In genomic region chr11:28017816-28018215, GRCh38 we compare ENCODE assay signal across 24 cellular contexts.
DNase-seq lines count a peak whose midpoint lies in the region; ATAC-seq, FAIRE-seq and TF ChIP-seq lines count a peak whose summit lies in the region.
"Had no signal": no experiment of that assay in that cellular context is flagged by ENCODE, and none has a peak within 500 bp of the region (broad histone marks: within the 10 kb centered on the region; RNA-seq: fewer than 3 reads in every experiment).

No MANE protein-coding gene starts in this region.

- no peaks in the 10 kb centered on the region for H3K79me1 ChIP-seq in mesenchymal stem cell (replicated peaks; ENCODE audit: low read length, poor library complexity, severe bottlenecking)

- POLR2A ChIA-PET in BJ (lab: Charles Lee) = no interaction called here

- no peak overlapping the region for H2BK5ac ChIP-seq in mesenchymal stem cell (ENCODE audit: low read depth, low read length, poor library complexity, severe bottlenecking)

- 75% methylated on average over 1 of the region's 2 CpGs for WGBS in mesenchymal stem cell

- H2BK120ac ChIP-seq in mesenchymal stem cell (ENCODE audit: low read depth, low read length) = no peak overlapping the region

- H3K4me1 ChIP-seq in mesenchymal stem cell (ENCODE audit: control insufficient read depth, insufficient read depth, low read depth, low read length) = no peaks in the 10 kb centered on the region
- H3K4me1 ChIP-seq: transverse colon had no signal

- H3K14ac ChIP-seq in mesenchymal stem cell (ENCODE audit: low read length in 2 of 2) = no peak overlapping the region

- ATAC-seq in HG03108 (IDR thresholded peaks at IDR 0.05; ENCODE audit: unreplicated experiment) = no peak
- ATAC-seq: left colon, mucosa of descending colon, Right ventricle myocardium inferior, T-cell had no signal

- TF ChIP-seq CTCF in BJ (IDR thresholded peaks at IDR 0.05; ENCODE audit: insufficient read depth, low read depth, low read length) = no peak

- H2AK5ac ChIP-seq in mesenchymal stem cell (ENCODE audit: low read length, severe bottlenecking) = no peak overlapping the region

- no peak overlapping the region for H3K27ac ChIP-seq in mesenchymal stem cell (ENCODE audit: low read length, poor library complexity, severe bottlenecking)
- H3K27ac ChIP-seq: coronary artery, transverse colon, WERI-Rb-1 had no signal

- H3K23ac ChIP-seq in mesenchymal stem cell (ENCODE audit: low read length in 2 of 2) = no peak overlapping the region

- no peaks in the 10 kb centered on the region for H3K27me3 ChIP-seq in BJ (ENCODE audit: control insufficient read depth, insufficient read depth, low read length)
- no peaks in the 10 kb centered on the region for H3K27me3 ChIP-seq in mesenchymal stem cell (ENCODE audit: control insufficient read depth in 1 of 2, insufficient read depth in 1 of 2, low read length in 2 of 2)
- H3K27me3 ChIP-seq: transverse colon had no signal

- peak; percentile 31 for FAIRE-seq in HTR-8/SVneo (lab: Jason Lieb, UNC)

- H2BK15ac ChIP-seq in mesenchymal stem cell (ENCODE audit: low read depth, poor library complexity, severe bottlenecking) = no peak overlapping the region

- H2AFZ ChIP-seq in mesenchymal stem cell (ENCODE audit: low read depth, low read length) = no peak overlapping the region

- no peaks in the 10 kb centered on the region for H3K9me3 ChIP-seq in mesenchymal stem cell (ENCODE audit: control insufficient read depth, low read length)
- H3K9me3 ChIP-seq: mucosa of descending colon, transverse colon had no signal

- H3K18ac ChIP-seq in mesenchymal stem cell (ENCODE audit: low read depth in 1 of 2, low read length in 2 of 2) = no peak overlapping the region

- CTCF ChIA-PET in BJ (lab: Yijun Ruan, JAX) = interaction anchor here (0.7 kb wide), 1 partner anchor 301 kb away, joined by 3 read pairs; no protein-coding TSS in a partner anchor

- H3K36me3 ChIP-seq in BJ (ENCODE audit: control insufficient read depth, insufficient read depth, low read length) (no peaks in the 10 kb centered on the region), mesenchymal stem cell (ENCODE audit: control insufficient read depth in 1 of 2, insufficient read depth in 2 of 2, low read depth in 1 of 2, low read length in 2 of 2) (no peaks in the 10 kb centered on the region)
- H3K36me3 ChIP-seq: transverse colon, WERI-Rb-1 had no signal

- H4K91ac ChIP-seq in mesenchymal stem cell (ENCODE audit: low read length) = no peak overlapping the region

- H3K4ac ChIP-seq in mesenchymal stem cell (ENCODE audit: low read depth in 1 of 2, low read length in 2 of 2) = no peak overlapping the region

- DNase-seq in BJ (ENCODE audit: low read depth) = peak; percentile 37
- no peak for DNase-seq in HTR-8/SVneo (ENCODE audit: insufficient read length, low spot score)
- peak; percentile 2 for DNase-seq in astrocyte of the hippocampus (ENCODE audit: low read depth, low spot score)
- peak; percentile 52 for DNase-seq in mesenchymal stem cell
- DNase-seq in NCI-H1105 treated with DMSO at 0.1 percent for 48 hours (lab: John Stamatoyannopoulos, UW) = no peak
- DNase-seq in stimulated activated CD4-positive, alpha-beta T cell treated with anti-CD3 and anti-CD28 coated beads, Interleukin-2, amount 100 ng/mL, for 48 hours = no peak
- DNase-seq in effector CD4-positive, alpha-beta T cell = no peak
- DNase-seq: ACHN; activated CD4-positive, alpha-beta T cell treated with anti-CD3 and anti-CD28 coated beads, Interleukin-2, amount 50 U/mL, for 4 hours; activated naive CD4-positive, alpha-beta T cell treated with anti-CD3 and anti-CD28 coated beads for 36 hours; activated T-cell treated with anti-CD3 and anti-CD28 coated beads, Interleukin-2, amount 50 U/mL, for 1 hour; aorta; left colon; mucosa of descending colon; NCI-H187 treated with DMSO at 0.1 percent for 48 hours; NCI-H446; retina; stimulated activated naive CD4-positive, alpha-beta T cell; T-cell; transverse colon; WERI-Rb-1 had no signal

- no peak overlapping the region for H2BK12ac ChIP-seq in mesenchymal stem cell (ENCODE audit: low read length in 2 of 2)

- no peak overlapping the region for H3K4me3 ChIP-seq in BJ (ENCODE audit: low read depth, low read length)
- H3K4me3 ChIP-seq in mesenchymal stem cell (ENCODE audit: insufficient read depth in 1 of 2, low read depth in 1 of 2, low read length in 2 of 2) = no peak overlapping the region
- H3K4me3 ChIP-seq: coronary artery, mucosa of descending colon, transverse colon had no signal

- H4K8ac ChIP-seq in mesenchymal stem cell (ENCODE audit: low read length) = no peak overlapping the region

- no peak overlapping the region for H3K4me2 ChIP-seq in mesenchymal stem cell (ENCODE audit: low read length, poor library complexity, severe bottlenecking)

- no peak overlapping the region for H3K9ac ChIP-seq in mesenchymal stem cell (ENCODE audit: low read length)

Comparison
In these comparisons a context has a peak if more than half of its experiments do, and no peak if none do; other contexts are left out.
1. DNase-seq: peak in BJ (single experiment), astrocyte of the hippocampus (single experiment) and mesenchymal stem cell (single experiment); none in HTR-8/SVneo (single experiment), NCI-H1105 treated with DMSO at 0.1 percent for 48 hours (single experiment), stimulated activated CD4-positive, alpha-beta T cell treated with anti-CD3 and anti-CD28 coated beads, Interleukin-2, amount 100 ng/mL, for 48 hours (0 of 2) and effector CD4-positive, alpha-beta T cell (single experiment).